ENCODE assay signal across 19 cellular contexts in genomic region chr2:206993964-206994363, GRCh38. TPM values are rescaled to one million over a fixed set of nuclear protein-coding genes. Genes with fewer than 3 reads are reported as not detected.
DNase-seq lines count a peak whose midpoint lies in the region; ATAC-seq, FAIRE-seq and TF ChIP-seq lines count a peak whose summit lies in the region.
"Had no signal": no experiment of that assay in that cellular context is flagged by ENCODE, and none has a peak within 500 bp of the region (broad histone marks: within the 10 kb centered on the region; RNA-seq: fewer than 3 reads in every experiment).

No MANE protein-coding gene starts in this region.

- CTCF ChIA-PET in HepG2 (lab: Yijun Ruan, JAX; ENCODE audit: low intra/inter-chr PET ratio, low total read pairs), result no interaction called here

- peaks cover 19 to 26% of the 10 kb centered on the region in 2 donors for H3K4me1 Mint-ChIP-seq in immature natural killer cell

- H3K4me2 ChIP-seq in HepG2 (ENCODE audit: low read depth, low read length), result no peak overlapping the region

- no peak for FAIRE-seq in HepG2 (lab: Jason Lieb, UNC)
- FAIRE-seq: endometrium had no signal

- H2AFZ ChIP-seq in HepG2 (ENCODE audit: low read length), result no peak overlapping the region

- no peak for TF ChIP-seq EP300 in HepG2 (IDR thresholded peaks at IDR 0.05; ENCODE audit: low read depth in 2 of 2, low read length in 2 of 2)
- no peak for TF ChIP-seq EP300 in HepG2 (CRISPR knock-in tag; IDR thresholded peaks at IDR 0.05; ENCODE audit: borderline replicate concordance)
- TF ChIP-seq EP300 in upper lobe of left lung (IDR thresholded peaks at IDR 0.05), result no peak

- H3K27ac ChIP-seq in HepG2 (ENCODE audit: extremely low read length, insufficient read depth, low read length) (no peak overlapping the region), right lobe of liver (no peak overlapping the region), upper lobe of left lung (no peak overlapping the region)

- TF ChIP-seq CTCF in HepG2 (CRISPR knock-in tag; IDR thresholded peaks at IDR 0.05) (no peak), right lobe of liver (IDR thresholded peaks at IDR 0.05) (no peak), upper lobe of left lung (IDR thresholded peaks at IDR 0.05) (no peak)

- H3K4me1 ChIP-seq in HepG2 (ENCODE audit: insufficient read depth, low read length) (no peaks in the 10 kb centered on the region), right lobe of liver (no peaks in the 10 kb centered on the region), upper lobe of left lung (peaks cover 0 to 6% (median 3%) of the 10 kb centered on the region in 4 donors)

- H3K27ac Mint-ChIP-seq in immature natural killer cell, result peak overlapping the region in 5 of 6 donors; percentile 12 to 77 (median 47)
- H3K27ac Mint-ChIP-seq: CD8-positive, alpha-beta T cell; stimulated activated naive CD8-positive, alpha-beta T cell treated with anti-CD3 and anti-CD28 coated beads, Interleukin-15, Interleukin-2, amounts not matched to agents 100 ng/mL and 50 ng/mL, for 24 hours had no signal

- ATAC-seq in HepG2, result no peak; the same call in 2 of the 3 replicates
- no peak for ATAC-seq in right lobe of liver
- peak; percentile 24 to 91 for ATAC-seq in upper lobe of left lung (ENCODE audit: low FRiP score in 2 of 2)
- no peak for ATAC-seq in HG02970 (IDR thresholded peaks at IDR 0.05; ENCODE audit: low FRiP score, unreplicated experiment)
- ATAC-seq: CD8-positive, alpha-beta T cell; right cardiac atrium had no signal

- peaks cover 0 to 8% (median 0%) of the 10 kb centered on the region in 3 donors for H3K36me3 Mint-ChIP-seq in immature natural killer cell
- H3K36me3 Mint-ChIP-seq: CD8-positive, alpha-beta T cell had no signal

- H3K9me3 ChIP-seq in HepG2 (ENCODE audit: low read length) (no peaks in the 10 kb centered on the region), right lobe of liver (no peaks in the 10 kb centered on the region), upper lobe of left lung (no peaks in the 10 kb centered on the region)

- peaks cover 0 to 2% (median 1%) of the 10 kb centered on the region in 3 donors for H3K27me3 Mint-ChIP-seq in immature natural killer cell (ENCODE audit: low read depth in 3 of 3)

- H3K4me3 Mint-ChIP-seq in immature natural killer cell, result peak overlapping the region in 1 of 5 donors; percentile 36
- H3K4me3 Mint-ChIP-seq: CD8-positive, alpha-beta T cell; stimulated activated naive CD8-positive, alpha-beta T cell treated with anti-CD3 and anti-CD28 coated beads, Interleukin-15, Interleukin-2, amounts not matched to agents 100 ng/mL and 50 ng/mL, for 24 hours had no signal

- peaks cover 0 to 8% (median 0%) of the 10 kb centered on the region in 6 donors for H3K9me3 Mint-ChIP-seq in immature natural killer cell
- H3K9me3 Mint-ChIP-seq: stimulated activated naive CD8-positive, alpha-beta T cell treated with anti-CD3 and anti-CD28 coated beads, Interleukin-15, Interleukin-2, amounts not matched to agents 100 ng/mL and 50 ng/mL, for 24 hours had no signal

- POLR2A ChIA-PET in HepG2 (lab: Yijun Ruan, JAX), result no interaction called here

- H3K9ac ChIP-seq in HepG2 (ENCODE audit: insufficient read depth, low read depth, low read length), result no peak overlapping the region

- H4K20me1 ChIP-seq in HepG2 (ENCODE audit: insufficient read depth, low read length), result no peaks in the 10 kb centered on the region

- WGBS in HepG2 (ENCODE audit: low lambda C conversion rate), result 11% methylated on average over 4 of the region's 4 CpGs
- 28% methylated on average over 4 of the region's 4 CpGs for WGBS in right lobe of liver (ENCODE audit: insufficient coverage, low coverage, low lambda C conversion rate, missing lambda C conversion rate)
- 28 to 53% methylated on average over 4 of the region's 4 CpGs for WGBS in upper lobe of left lung, 2 donors

- BruUV-seq in HepG2 (replicated peaks; lab: Mats Ljungman, UMichigan), result no TSS peak

- in situ Hi-C loops in HepG2 (cut with HindIII; ENCODE audit: extremely low pct_ligation_motif_present, low pct_unique_long_range_greater_than_20kb), result no loop called here

- H3K79me2 ChIP-seq in HepG2 (ENCODE audit: insufficient read depth, low read length), result no peaks in the 10 kb centered on the region

- no peak for TF ChIP-seq RAD21 in HepG2 (CRISPR knock-in tag; IDR thresholded peaks at IDR 0.05)

- TF ChIP-seq POLR2A in HepG2 (IDR thresholded peaks at IDR 0.05; ENCODE audit: insufficient read depth in 1 of 2, low read depth in 2 of 2, low read length in 2 of 2) (no peak), right lobe of liver (IDR thresholded peaks at IDR 0.05) (no peak), upper lobe of left lung (IDR thresholded peaks at IDR 0.05) (no peak)

- no peaks in the 10 kb centered on the region for H3K27me3 ChIP-seq in HepG2 (ENCODE audit: control insufficient read depth in 1 of 2, insufficient read depth in 2 of 2, low read length in 2 of 2)
- H3K27me3 ChIP-seq in right lobe of liver, result no peaks in the 10 kb centered on the region
- no peaks in the 10 kb centered on the region for H3K27me3 ChIP-seq in upper lobe of left lung

- DNase-seq in HepG2 (ENCODE audit: low spot score), result no peak
- no peak for DNase-seq in right lobe of liver
- peak; percentile 28 for DNase-seq in NOMO-1 treated with DMSO at 0.1 percent for 48 hours (lab: John Stamatoyannopoulos, UW; ENCODE audit: unreplicated experiment)
- DNase-seq in immature natural killer cell, result no peak
- DNase-seq in upper lobe of left lung, result peak in 1 of 2 donors; percentile 67
- no peak for DNase-seq in DMS 273 treated with DMSO at 0.1 percent for 48 hours (lab: John Stamatoyannopoulos, UW)
- DNase-seq in dedifferentiated amniotic fluid mesenchymal stem cell (ENCODE audit: extremely low spot score), result no peak
- DNase-seq: ACHN; activated CD4-positive, alpha-beta T cell treated with anti-CD3 and anti-CD28 coated beads, Interleukin-2, amount 50 U/mL, for 1 hour; CD8-positive, alpha-beta T cell; hippocampal formation; kidney glomerular epithelial cell; NCI-H1930; NCI-H748 treated with DMSO at 0.1 percent for 48 hours; right cardiac atrium had no signal

- H3K4me3 ChIP-seq in HepG2 (replicated peaks in 1 of 3; ENCODE audit: insufficient read depth in 1 of 3, low read depth in 2 of 3, low read length in 3 of 3) (no peak overlapping the region), right lobe of liver (no peak overlapping the region), upper lobe of left lung (no peak overlapping the region)

- no peaks in the 10 kb centered on the region for H3K36me3 ChIP-seq in HepG2 (replicated peaks in 1 of 2; ENCODE audit: control insufficient read depth in 1 of 2, insufficient read depth in 2 of 2, low read length in 2 of 2)
- no peaks in the 10 kb centered on the region for H3K36me3 ChIP-seq in right lobe of liver
- H3K36me3 ChIP-seq in upper lobe of left lung, result no peaks in the 10 kb centered on the region

- intact Hi-C loops in HepG2 (cut with micrococcal nuclease; ENCODE audit: unreplicated experiment) (no loop called here), right lobe of liver (cut with DNase I) (no loop called here)

TF ChIP-seq in HepG2, 621 proteins besides CTCF, POLR2A, EP300 and RAD21:
- TF ChIP-seq CEBPB (IDR thresholded peaks at IDR 0.05; ENCODE audit: borderline replicate concordance, low read depth, low read length) (peak; percentile 44; the same call in 1 of the 2 replicates), ZNF124 (CRISPR knock-in tag; IDR thresholded peaks at IDR 0.05) (no peak)

RNA-seq across cellular contexts. Expression of gene CPO, which starts 54.6 kb away (rescaled TPM):
- total RNA-seq in HepG2 (2016; rRNA removed; fragmentation: Illumina TruSeq; extraction: Trizol), result not detected in 2 replicates
- not detected in 2 replicates for total RNA-seq in HepG2 (2016; cell fraction: cytosol; rRNA removed; fragmentation: Illumina TruSeq; extraction: Trizol; ENCODE audit: low read depth)
- not detected in 2 replicates for total RNA-seq in HepG2 (2016; cell fraction: insoluble cytoplasmic fraction; rRNA removed; fragmentation: Illumina TruSeq; extraction: Trizol)
- total RNA-seq in HepG2 (2016; cell fraction: membrane; rRNA removed; fragmentation: Illumina TruSeq; extraction: Trizol), result not detected in 2 replicates
- total RNA-seq in HepG2 (2016; cell fraction: nucleus; rRNA removed; fragmentation: Illumina TruSeq; extraction: Trizol), result not detected in 2 replicates
- polyA plus RNA-seq in HepG2 (2011; rRNA removed), result 0.07 TPM in 1 of 2 replicates, not detected in the other
- not detected in 2 replicates for polyA plus RNA-seq in HepG2 (2011; cell fraction: cytosol; rRNA removed)
- 0.17 TPM in 1 of 2 replicates, not detected in the other for polyA plus RNA-seq in HepG2 (2011; cell fraction: nucleus; rRNA removed)
- polyA plus RNA-seq in HepG2 (2012), result not detected in 2 replicates
- polyA plus RNA-seq in HepG2 (2016; cell fraction: cytosol; fragmentation: Illumina TruSeq; extraction: Trizol; ENCODE audit: low read depth), result not detected in 2 replicates
- not detected in 2 replicates for polyA plus RNA-seq in HepG2 (2016; cell fraction: insoluble cytoplasmic fraction; fragmentation: Illumina TruSeq; extraction: Trizol; ENCODE audit: low read depth)
- not detected in 2 replicates for polyA plus RNA-seq in HepG2 (2016; cell fraction: membrane; fragmentation: Illumina TruSeq; extraction: Trizol; ENCODE audit: low read depth)
- not detected in 2 replicates for polyA plus RNA-seq in HepG2 (2016; cell fraction: nucleus; fragmentation: Illumina TruSeq; extraction: Trizol; ENCODE audit: insufficient read depth, low read depth)
- polyA minus RNA-seq in HepG2 (2011; rRNA and poly(A)+ RNA removed; ENCODE audit: low replicate concordance), result not detected in 2 replicates
- polyA minus RNA-seq in HepG2 (2011; cell fraction: cytosol; rRNA and poly(A)+ RNA removed), result not detected in 2 replicates
- not detected in 2 replicates for polyA minus RNA-seq in HepG2 (2011; cell fraction: nucleus; rRNA and poly(A)+ RNA removed)
- under 1 TPM in 4 of 6 experiments, not detected in 2; 0.22 to 0.46 (median 0.34) TPM for total RNA-seq in right lobe of liver
- not detected for polyA plus RNA-seq in immature natural killer cell
- not detected for total RNA-seq in upper lobe of left lung
- total RNA-seq: CD8-positive, alpha-beta T cell; LHCN-M2 had no signal

Comparison
In these comparisons a context has a peak if more than half of its experiments do, and no peak if none do; other contexts are left out.
1. ATAC-seq: peak in upper lobe of left lung (2 of 2); none in HepG2 (single experiment), right lobe of liver (0 of 4) and HG02970 (single experiment).